Comparison of ENCODE assay signal across 25 cellular contexts in the genomic region with DNA sequence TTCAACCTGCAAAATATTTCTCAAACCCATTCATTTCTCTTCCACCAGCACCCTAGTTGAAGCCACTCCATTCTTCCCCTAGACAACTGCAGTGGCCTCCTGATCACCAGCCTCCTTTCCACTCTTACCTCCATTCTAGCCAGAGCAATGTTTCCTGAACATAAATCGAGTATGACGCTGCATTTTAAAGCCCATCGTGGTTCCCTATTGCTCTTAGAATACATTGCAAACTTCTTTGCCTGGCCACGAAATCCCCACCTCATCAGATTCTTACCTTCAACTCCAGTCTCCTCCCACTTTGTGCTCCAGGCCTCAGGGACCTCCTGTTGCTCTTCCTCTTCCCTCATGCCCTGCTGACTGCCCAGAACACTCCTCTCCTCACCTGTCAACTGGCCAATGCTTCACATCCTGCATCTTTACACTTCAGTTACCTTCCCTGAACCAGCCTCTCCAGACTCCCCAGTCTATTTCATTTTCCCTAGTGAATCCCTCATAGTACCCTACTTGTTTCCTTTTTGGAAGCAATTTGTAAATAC.
"Had no signal": no experiment of that assay in that cellular context is flagged by ENCODE, and none has a peak within 500 bp of the region (broad histone marks: within the 10 kb centered on the region; RNA-seq: fewer than 3 reads in every experiment).

No MANE protein-coding gene starts in this region.

- H3K9me3 Mint-ChIP-seq: dendritic cell treated with granulocyte-macrophage colony-stimulating factor and Interleukin-4, amounts not matched to agents 40 ng/mL and 50 ng/mL, for 4 days; effector memory CD8-positive, alpha-beta T cell; nephron progenitor cell had no signal

- DNase-seq: effector memory CD8-positive, alpha-beta T cell; esophagus squamous epithelium; foreskin fibroblast; left colon; left ventricle myocardium superior; mesenchymal stem cell; naive thymus-derived CD4-positive, alpha-beta T cell; nephron progenitor cell; psoas muscle; retina; spleen; stimulated activated CD4-positive, alpha-beta T cell treated with anti-CD3 and anti-CD28 coated beads, Interleukin-15, amount 100 ng/mL, for 24 hours; stimulated activated CD4-positive, alpha-beta T cell treated with anti-CD3 and anti-CD28 coated beads, Interleukin-1b, Interleukin-23, amount 100 ng/mL, for 48 hours; stimulated activated CD4-positive, alpha-beta T cell treated with anti-CD3 and anti-CD28 coated beads, Interleukin-4, amount 100 ng/mL, for 24 hours; stimulated activated naive B cell treated with anti-CD40 and anti-IgM and Interleukin-4, amounts not matched to agents 10 μg/mL and 1 μg/mL and 100 μg/mL, for 72 hours; stimulated activated naive CD8-positive, alpha-beta T cell treated with anti-CD3 and anti-CD28 coated beads, Interleukin-15, amount 100 ng/mL, for 72 hours; testis; upper lobe of right lung had no signal

- H3K9me3 ChIP-seq: esophagus squamous epithelium, gastroesophageal sphincter, psoas muscle, spleen, testis, upper lobe of right lung, vagina had no signal

- H3K79me2 ChIP-seq: parathyroid adenoma had no signal

- H3K4me3 ChIP-seq: esophagus squamous epithelium, gastroesophageal sphincter, lung, psoas muscle, spleen, testis, tibial nerve, upper lobe of right lung, vagina had no signal

- H3K27ac ChIP-seq: esophagus squamous epithelium, gastroesophageal sphincter, parathyroid adenoma, psoas muscle, spleen, testis, tibial nerve, upper lobe of right lung, vagina had no signal

- H3K4me1 ChIP-seq: esophagus squamous epithelium, gastroesophageal sphincter, parathyroid adenoma, psoas muscle, spleen, testis, tibial nerve, upper lobe of right lung, vagina had no signal

- H2AFZ ChIP-seq: parathyroid adenoma had no signal

- H3K27me3 ChIP-seq: esophagus squamous epithelium, gastroesophageal sphincter, spleen, testis, tibial nerve, upper lobe of right lung, vagina had no signal

- H3K27ac Mint-ChIP-seq: dendritic cell treated with granulocyte-macrophage colony-stimulating factor and Interleukin-4, amounts not matched to agents 40 ng/mL and 50 ng/mL, for 4 days; effector memory CD8-positive, alpha-beta T cell; naive thymus-derived CD4-positive, alpha-beta T cell; nephron progenitor cell; stimulated activated naive B cell treated with anti-CD40 and anti-IgM and Interleukin-4, amounts not matched to agents 10 μg/mL and 1 μg/mL and 100 μg/mL, for 72 hours; stimulated activated naive CD8-positive, alpha-beta T cell treated with anti-CD3 and anti-CD28 coated beads, Interleukin-15, amount 100 ng/mL, for 72 hours had no signal

- H3K36me3 Mint-ChIP-seq: naive thymus-derived CD4-positive, alpha-beta T cell; stimulated activated naive B cell treated with anti-CD40 and anti-IgM and Interleukin-4, amounts not matched to agents 10 μg/mL and 1 μg/mL and 100 μg/mL, for 72 hours had no signal

- H3K4me1 Mint-ChIP-seq: naive thymus-derived CD4-positive, alpha-beta T cell; nephron progenitor cell; stimulated activated naive B cell treated with anti-CD40 and anti-IgM and Interleukin-4, amounts not matched to agents 10 μg/mL and 1 μg/mL and 100 μg/mL, for 72 hours; stimulated activated naive CD8-positive, alpha-beta T cell treated with anti-CD3 and anti-CD28 coated beads, Interleukin-15, amount 100 ng/mL, for 72 hours had no signal

- H3K4me3 Mint-ChIP-seq: dendritic cell treated with granulocyte-macrophage colony-stimulating factor and Interleukin-4, amounts not matched to agents 40 ng/mL and 50 ng/mL, for 4 days; effector memory CD8-positive, alpha-beta T cell; nephron progenitor cell; stimulated activated naive B cell treated with anti-CD40 and anti-IgM and Interleukin-4, amounts not matched to agents 10 μg/mL and 1 μg/mL and 100 μg/mL, for 72 hours; stimulated activated naive CD8-positive, alpha-beta T cell treated with anti-CD3 and anti-CD28 coated beads, Interleukin-15, amount 100 ng/mL, for 72 hours had no signal

- H3K36me3 ChIP-seq: esophagus squamous epithelium, gastroesophageal sphincter, spleen, tibial nerve, upper lobe of right lung, vagina had no signal

- H3K27me3 Mint-ChIP-seq: dendritic cell treated with granulocyte-macrophage colony-stimulating factor and Interleukin-4, amounts not matched to agents 40 ng/mL and 50 ng/mL, for 4 days had no signal

- ATAC-seq: effector memory CD8-positive, alpha-beta T cell; gastroesophageal sphincter; left colon; left ventricle myocardium superior; naive thymus-derived CD4-positive, alpha-beta T cell; psoas muscle; sciatic nerve; stimulated activated naive B cell treated with anti-CD40 and anti-IgM and Interleukin-4, amounts not matched to agents 10 μg/mL and 1 μg/mL and 100 μg/mL, for 72 hours; stimulated activated naive CD8-positive, alpha-beta T cell treated with anti-CD3 and anti-CD28 coated beads, Interleukin-15, amount 100 ng/mL, for 72 hours; upper lobe of right lung had no signal
